In genomic region chr16:85842848-85843247, GRCh38 we compare ENCODE assay signal across 21 cellular contexts. TPM values are rescaled to one million over a fixed set of nuclear protein-coding genes. Genes with fewer than 3 reads are reported as not detected.
DNase-seq lines count a peak whose midpoint lies in the region; ATAC-seq and TF ChIP-seq lines count a peak whose summit lies in the region.
"Had no signal": no experiment of that assay in that cellular context is flagged by ENCODE, and none has a peak within 500 bp of the region (broad histone marks: within the 10 kb centered on the region; RNA-seq: fewer than 3 reads in every experiment).

No MANE protein-coding gene starts in this region.

- intact Hi-C loops in cardiac septum (cut with DNase I): no loop called here
- intact Hi-C loops in heart right ventricle (cut with DNase I): no loop called here
- intact Hi-C loops in lower lobe of right lung (cut with DNase I): no loop called here
- intact Hi-C loops in sigmoid colon (cut with DNase I): no loop called here
- intact Hi-C loops in ascending aorta (cut with DNase I): no loop called here

- H3K4me1 ChIP-seq in heart right ventricle (peaks cover 0 to 19% (median 0%) of the 10 kb centered on the region in 9 donors), lower lobe of right lung (no peaks in the 10 kb centered on the region), sigmoid colon (peaks cover 0 to 12% (median 10%) of the 10 kb centered on the region in 4 donors), ascending aorta (no peaks in the 10 kb centered on the region)

- H3K27me3 ChIP-seq in heart right ventricle: peaks cover 0 to 58% (median 37%) of the 10 kb centered on the region in 7 donors
- peaks cover 15% of the 10 kb centered on the region for H3K27me3 ChIP-seq in lower lobe of right lung (ENCODE audit: low read depth)
- H3K27me3 ChIP-seq in sigmoid colon: peaks cover 0 to 23% (median 7%) of the 10 kb centered on the region in 3 donors
- H3K27me3 ChIP-seq in ascending aorta: no peaks in the 10 kb centered on the region

- H3K36me3 ChIP-seq in heart right ventricle (no peaks in the 10 kb centered on the region), lower lobe of right lung (no peaks in the 10 kb centered on the region), sigmoid colon (no peaks in the 10 kb centered on the region), ascending aorta (no peaks in the 10 kb centered on the region)

- in situ Hi-C loops in GM13976 (cut with MboI; ENCODE audit: low sequenced_read_pairs, unreplicated experiment): no loop called here

- no peak for TF ChIP-seq POLR2A in sigmoid colon (IDR thresholded peaks at IDR 0.05)

- TF ChIP-seq CTCF in heart right ventricle (IDR thresholded peaks at IDR 0.05) (no peak), lower lobe of right lung (IDR thresholded peaks at IDR 0.05) (no peak), sigmoid colon (IDR thresholded peaks at IDR 0.05) (no peak), GM13976 (IDR thresholded peaks at IDR 0.05; ENCODE audit: borderline replicate concordance, control extremely low read depth, extremely low read depth, insufficient read depth, missing control alignments) (no peak), ascending aorta (IDR thresholded peaks at IDR 0.05) (no peak)

- ATAC-seq in heart right ventricle: no peak
- ATAC-seq in lower lobe of right lung: no peak
- ATAC-seq in HG02571 (IDR thresholded peaks at IDR 0.05; ENCODE audit: unreplicated experiment): no peak
- ATAC-seq: GM12878, GM23338 had no signal

- TF ChIP-seq EP300 in sigmoid colon (IDR thresholded peaks at IDR 0.05): no peak

- no peak overlapping the region for H3K4me3 ChIP-seq in heart right ventricle
- H3K4me3 ChIP-seq in lower lobe of right lung: no peak overlapping the region
- H3K4me3 ChIP-seq in sigmoid colon: no peak overlapping the region
- no peak overlapping the region for H3K4me3 ChIP-seq in ascending aorta
- H3K4me3 ChIP-seq: GM12878, GM23338 had no signal

- peak; percentile 33 for DNase-seq in cardiac septum (ENCODE audit: low spot score)
- DNase-seq in heart right ventricle: no peak
- peak; percentile 17 for DNase-seq in lower lobe of right lung
- peak; percentile 38 for DNase-seq in sigmoid colon
- DNase-seq in GM13976 (ENCODE audit: low spot score): no peak
- no peak for DNase-seq in ascending aorta (ENCODE audit: low spot score in 2 of 2)
- DNase-seq: 8988T; C1 segment of cervical spinal cord; CD4-positive, CD25-positive, alpha-beta regulatory T cell; CD8-positive, alpha-beta memory T cell; COR-L47; DMS 273 treated with DMSO at 0.1 percent for 48 hours; DMS53; DND-41; EL; HCEC 1CT had no signal

- WGBS in heart right ventricle, 2 donors: 92% methylated on average over 9 of the region's 9 CpGs
- 97 to 98% methylated on average over 9 of the region's 9 CpGs for WGBS in sigmoid colon, 2 donors

- H3K27ac ChIP-seq in heart right ventricle: no peak overlapping the region
- H3K27ac ChIP-seq in lower lobe of right lung: no peak overlapping the region
- no peak overlapping the region for H3K27ac ChIP-seq in sigmoid colon
- no peak overlapping the region for H3K27ac ChIP-seq in ascending aorta

- H3K9me3 ChIP-seq in heart right ventricle (peaks cover 0 to 4% (median 0%) of the 10 kb centered on the region in 11 donors), lower lobe of right lung (no peaks in the 10 kb centered on the region), sigmoid colon (no peaks in the 10 kb centered on the region), ascending aorta (no peaks in the 10 kb centered on the region)

RNA-seq across cellular contexts. Expression of gene COX4I1, which starts 43.4 kb away (rescaled TPM):
- 1,440 TPM for total RNA-seq in cardiac septum
- total RNA-seq in heart right ventricle: 1,000 to 10,000 TPM; 1,221 to 2,099 (median 1,899) TPM
- polyA plus RNA-seq in heart right ventricle: 1,000 to 10,000 TPM; 2,661 to 4,942 TPM
- 391 TPM for total RNA-seq in lower lobe of right lung
- 100 to 1,000 TPM; 700 to 868 (median 716) TPM for total RNA-seq in sigmoid colon
- polyA plus RNA-seq in sigmoid colon: 1,000 to 10,000 TPM; 1,379 to 1,922 (median 1,756) TPM
- 148 TPM for total RNA-seq in ascending aorta

RNA-seq across cellular contexts. Expression of gene EMC8, which starts 43.5 kb away (rescaled TPM):
- total RNA-seq in cardiac septum (20.3 TPM), heart right ventricle (10 to 100 TPM; 17.8 to 29.0 (median 26.1) TPM), lower lobe of right lung (21.9 TPM), sigmoid colon (10 to 100 TPM; 23.2 to 38.8 (median 28.9) TPM), ascending aorta (11.9 TPM)
- polyA plus RNA-seq in heart right ventricle (10 to 100 TPM in 1 of 2 donors, 1 to 10 TPM in 1; 6.2 to 23.1 TPM), sigmoid colon (10 to 100 TPM; 13.8 to 23.7 (median 16.0) TPM)

RNA-seq across cellular contexts. Expression of gene IRF8, which starts 56.1 kb away (rescaled TPM):
- total RNA-seq in cardiac septum (1.6 TPM), heart right ventricle (10 to 100 TPM in 1 of 10 donors, 1 to 10 TPM in 7, under 1 TPM in 2; 0.72 to 29.4 (median 2.5) TPM), lower lobe of right lung (67.9 TPM), sigmoid colon (10 to 100 TPM in 1 of 4 donors, 1 to 10 TPM in 3; 3.5 to 10.8 (median 8.5) TPM), ascending aorta (20.0 TPM)
- polyA plus RNA-seq in heart right ventricle (1 to 10 TPM; 1.7 to 1.9 TPM), sigmoid colon (10 to 100 TPM; 18.5 to 74.0 (median 19.2) TPM)
- total RNA-seq: G401 had no signal
- polyA plus RNA-seq: AG04450 had no signal

Comparison
In these comparisons a context has a peak if more than half of its experiments do, and no peak if none do; other contexts are left out.
1. DNase-seq: peak in cardiac septum (single experiment), lower lobe of right lung (single experiment) and sigmoid colon (single experiment); none in heart right ventricle (0 of 2), GM13976 (single experiment) and ascending aorta (0 of 2).